ENCODE assay signal across 1 cellular context in the genomic region with DNA sequence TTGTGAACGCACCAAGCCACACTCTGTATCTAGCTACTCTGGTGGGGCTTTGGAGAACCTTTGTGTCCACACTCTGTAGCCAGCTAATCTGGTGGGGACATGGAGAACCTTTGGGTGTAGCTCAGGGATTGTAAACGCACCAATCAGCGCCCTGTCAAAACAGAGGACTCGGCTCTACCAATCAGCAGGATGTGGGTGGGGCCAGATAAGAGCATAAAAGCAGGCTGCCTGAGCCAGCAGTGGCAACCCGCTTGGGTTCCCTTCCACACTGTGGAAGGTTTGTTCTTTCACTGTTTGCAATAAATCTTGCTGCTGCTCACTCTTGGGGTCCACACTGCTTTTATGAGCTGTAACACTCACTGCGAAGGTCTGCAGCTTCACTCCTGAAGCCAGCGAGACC. TPM values are rescaled to one million over a fixed set of nuclear protein-coding genes. Genes with fewer than 3 reads are reported as not detected.
"Had no signal": no experiment of that assay in that cellular context is flagged by ENCODE, and none has a peak within 500 bp of the region (broad histone marks: within the 10 kb centered on the region; RNA-seq: fewer than 3 reads in every experiment).

No MANE protein-coding gene starts in this region.

RNA-seq across cellular contexts. Expression of gene ANKEF1, which starts 2.5 kb away (rescaled TPM):
- total RNA-seq: SJCRH30 had no signal
